In the genomic region with DNA sequence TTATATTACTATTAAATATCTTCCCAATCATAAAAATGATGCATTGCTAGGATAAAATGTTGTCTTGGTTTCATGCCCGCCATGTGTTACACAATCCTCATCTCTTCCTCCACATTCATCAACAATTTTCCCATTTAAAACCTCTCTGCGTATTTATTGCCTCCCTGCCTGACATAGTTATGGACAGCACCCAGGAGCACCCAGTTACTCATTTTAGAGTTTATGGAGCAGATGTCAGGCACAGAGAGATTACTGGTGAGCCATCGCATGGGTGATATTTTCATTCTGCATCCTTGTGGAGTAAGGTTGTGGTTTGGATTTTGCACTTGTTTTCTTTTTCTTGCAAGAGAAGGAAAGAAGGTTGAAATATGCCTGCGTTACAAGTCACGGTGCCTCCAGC, we compare ENCODE assay signal across 24 cellular contexts.
DNase-seq lines count a peak whose midpoint lies in the region; ATAC-seq and TF ChIP-seq lines count a peak whose summit lies in the region.
"Had no signal": no experiment of that assay in that cellular context is flagged by ENCODE, and none has a peak within 500 bp of the region (broad histone marks: within the 10 kb centered on the region; RNA-seq: fewer than 3 reads in every experiment).

No MANE protein-coding gene starts in this region.

- POLR2A ChIA-PET in BJ (lab: Charles Lee) = no interaction called here

- no peak overlapping the region for H3K4me3 Mint-ChIP-seq in HFFc6
- H3K4me3 Mint-ChIP-seq: activated CD4-positive, alpha-beta T cell treated with anti-CD3 and anti-CD28 coated beads for 36 hours; activated naive CD8-positive, alpha-beta T cell; CD4-positive, alpha-beta memory T cell had no signal

- peaks cover 5% of the 10 kb centered on the region; the same call in 1 of the 2 replicates for H3K36me3 Mint-ChIP-seq in HFFc6 (ENCODE audit: low read depth)
- H3K36me3 Mint-ChIP-seq: CD4-positive, alpha-beta memory T cell had no signal

- peaks cover 20% of the 10 kb centered on the region for H3K27me3 ChIP-seq in BJ (ENCODE audit: control insufficient read depth, insufficient read depth, low read length)
- H3K27me3 ChIP-seq: breast epithelium, heart right ventricle, neutrophil, Peyer's patch, sigmoid colon had no signal

- CTCF ChIA-PET in BJ (lab: Yijun Ruan, JAX) = interaction anchor here (0.5 kb wide), 1 partner anchor 270 kb away, joined by 3 read pairs; no protein-coding TSS in a partner anchor

- no peak for ATAC-seq in HG02840 (IDR thresholded peaks at IDR 0.05; ENCODE audit: low FRiP score, unreplicated experiment)
- ATAC-seq: heart right ventricle had no signal

- peak; percentile 45 for DNase-seq in BJ (ENCODE audit: low read depth)
- DNase-seq in HFFc6 = peak; percentile 11
- peak; percentile 44 for DNase-seq in fibroblast of mammary gland (ENCODE audit: low read depth)
- DNase-seq in stromal cell of bone marrow (ENCODE audit: low read depth) = peak; percentile 44
- DNase-seq in cerebellum (ENCODE audit: low spot score) = no peak
- no peak for DNase-seq in HCEC 1CT
- no peak for DNase-seq in H4 (ENCODE audit: low spot score)
- DNase-seq: activated CD4-positive, alpha-beta T cell treated with anti-CD3 and anti-CD28 coated beads for 36 hours; activated CD8-positive, alpha-beta memory T cell treated with anti-CD3 and anti-CD28 coated beads for 24 hours; activated effector memory CD4-positive, alpha-beta T cell treated with Interleukin-2 at 50 U/mL for 16 hours; CD4-positive, alpha-beta memory T cell; heart right ventricle; NCI-H146; NCI-H748 treated with DMSO at 0.1 percent for 48 hours; Peyer's patch; sigmoid colon; stimulated activated CD4-positive, alpha-beta T cell treated with anti-CD3 and anti-CD28 coated beads, Interleukin-4, amount 100 ng/mL, for 1 hour; T-helper 9 cell; trophoblast cell had no signal

- H3K36me3 ChIP-seq in BJ (ENCODE audit: control insufficient read depth, insufficient read depth, low read length) = no peaks in the 10 kb centered on the region
- H3K36me3 ChIP-seq: breast epithelium, heart right ventricle, neutrophil, Peyer's patch, sigmoid colon had no signal

- H3K4me1 Mint-ChIP-seq in HFFc6 (ENCODE audit: low read depth) = no peaks in the 10 kb centered on the region

- H3K9me3 Mint-ChIP-seq in HFFc6 = no peaks in the 10 kb centered on the region

- peaks cover 44% of the 10 kb centered on the region for H3K27me3 Mint-ChIP-seq in HFFc6 (ENCODE audit: insufficient read depth)
- H3K27me3 Mint-ChIP-seq: activated CD4-positive, alpha-beta T cell treated with anti-CD3 and anti-CD28 coated beads for 36 hours had no signal

- H3K27ac Mint-ChIP-seq in HFFc6 = no peak overlapping the region
- H3K27ac Mint-ChIP-seq: activated naive CD8-positive, alpha-beta T cell; progenitor cell of endocrine pancreas had no signal

- H3K4me3 ChIP-seq in BJ (ENCODE audit: low read depth, low read length) (no peak overlapping the region), fibroblast of mammary gland (ENCODE audit: control insufficient read depth, low read depth, low read length) (no peak overlapping the region)
- H3K4me3 ChIP-seq: breast epithelium, heart right ventricle, Peyer's patch, sigmoid colon had no signal

- no peak for TF ChIP-seq CTCF in BJ (IDR thresholded peaks at IDR 0.05; ENCODE audit: insufficient read depth, low read depth, low read length)
- no peak for TF ChIP-seq CTCF in HFFc6 (IDR thresholded peaks at IDR 0.05)
- no peak for TF ChIP-seq CTCF in fibroblast of mammary gland (conservative IDR thresholded peaks at IDR 0.05; ENCODE audit: control insufficient read depth, insufficient read depth, low read depth, low read length)

Comparison
In these comparisons a context has a peak if more than half of its experiments do, and no peak if none do; other contexts are left out.
1. DNase-seq: peak in BJ (single experiment), HFFc6 (single experiment), fibroblast of mammary gland (single experiment) and stromal cell of bone marrow (single experiment); none in cerebellum (single experiment), HCEC 1CT (single experiment) and H4 (single experiment).